26 cellular contexts compared by ENCODE assay signal in genomic region chr13:85381082-85381481, GRCh38.
"Had no signal": no experiment of that assay in that cellular context is flagged by ENCODE, and none has a peak within 500 bp of the region (broad histone marks: within the 10 kb centered on the region; RNA-seq: fewer than 3 reads in every experiment).

No MANE protein-coding gene starts in this region.

- DNase-seq: colonic mucosa; cortex of kidney; effector CD8-positive, alpha-beta T cell; effector memory CD8-positive, alpha-beta T cell; endodermal cell; erythroblast; esophagus squamous epithelium; foreskin fibroblast; glutamatergic neuron; head of caudate nucleus; heart right ventricle; hippocampal formation; left cardiac atrium; left lung; left ventricle myocardium superior; lower lobe of right lung; mesenchymal stem cell; mucosa of descending colon; naive B cell had no signal

- H3K36me3 ChIP-seq: colonic mucosa, esophagus squamous epithelium, gastroesophageal sphincter, heart right ventricle, left lung, lower lobe of right lung had no signal

- H3K27me3 ChIP-seq: colonic mucosa, esophagus squamous epithelium, gastroesophageal sphincter, heart right ventricle, left lung had no signal

- H3K9me3 ChIP-seq: colonic mucosa, esophagus squamous epithelium, gastroesophageal sphincter, left lung, lower lobe of right lung, mucosa of descending colon had no signal

- H3K27ac ChIP-seq: colonic mucosa, epithelial cell of prostate, esophagus squamous epithelium, gastroesophageal sphincter, heart right ventricle, left lung, lower lobe of right lung had no signal

- H3K4me3 ChIP-seq: colonic mucosa, esophagus squamous epithelium, gastroesophageal sphincter, heart right ventricle, left lung, lower lobe of right lung, mucosa of descending colon had no signal

- FAIRE-seq: endometrium, frontal cortex, islet of Langerhans, keratinocyte had no signal

- ATAC-seq: effector memory CD8-positive, alpha-beta T cell; esophagus mucosa; gastroesophageal sphincter; heart right ventricle; left cardiac atrium; left lung; left ventricle myocardium superior; lower lobe of right lung; mucosa of descending colon had no signal

- H3K4me1 ChIP-seq: colonic mucosa, esophagus squamous epithelium, gastroesophageal sphincter, heart right ventricle, left lung, lower lobe of right lung had no signal
